8 cellular contexts compared by ENCODE assay signal in the genomic region with DNA sequence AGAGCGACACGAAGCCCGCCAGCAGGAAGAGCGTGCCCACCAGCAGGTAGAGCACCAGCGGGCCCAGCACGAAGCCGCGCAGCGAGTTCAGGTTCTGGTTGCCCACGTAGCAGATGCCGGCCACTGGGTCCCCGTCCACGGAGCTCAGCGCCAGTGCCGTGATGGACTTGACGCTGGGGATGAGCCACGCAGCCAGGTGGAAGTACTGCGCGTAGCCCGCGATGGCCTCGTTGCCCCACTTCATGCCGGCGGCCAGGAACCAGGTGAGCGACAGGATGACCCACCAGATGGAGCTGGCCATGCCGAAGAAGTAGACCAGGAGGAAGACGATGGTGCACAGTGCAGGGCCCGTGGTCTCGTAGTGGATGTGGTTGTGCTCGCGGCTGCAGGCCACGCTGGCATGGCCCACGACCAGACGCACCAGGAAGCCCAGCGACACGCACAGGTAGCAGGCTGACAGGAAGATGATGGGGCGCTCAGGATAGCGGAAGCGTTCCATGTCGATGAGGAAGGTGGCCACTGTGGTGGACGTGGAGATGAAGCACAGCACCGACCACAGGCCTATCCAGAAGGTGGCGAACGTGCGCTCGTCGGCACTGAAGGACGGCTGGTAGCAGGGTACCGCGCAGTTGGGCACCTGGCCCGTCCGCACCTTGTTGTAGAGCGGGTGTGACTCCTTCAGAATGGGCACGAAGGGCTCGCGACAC. TPM values are rescaled to one million over a fixed set of nuclear protein-coding genes. Genes with fewer than 3 reads are reported as not detected.
DNase-seq lines count a peak whose midpoint lies in the region; ATAC-seq and TF ChIP-seq lines count a peak whose summit lies in the region.

No MANE protein-coding gene starts in this region.

- POLR2A ChIA-PET in CD4-positive, alpha-beta memory T cell (lab: Charles Lee; ENCODE audit: partially characterized antibody), result no interaction called here

- no peak for DNase-seq in CD4-positive, alpha-beta memory T cell
- DNase-seq in NCI-H1105 (lab: John Stamatoyannopoulos, UW) (peak; percentile 3), chondrocyte (ENCODE audit: low spot score) (peak; percentile 93), lung (ENCODE audit: low spot score) (peak; percentile 73), tibial artery (peak; percentile 30 to 68), midbrain (lab: John Stamatoyannopoulos, UW) (no peak), NCI-H2029 (lab: John Stamatoyannopoulos, UW) (no peak), NCI-H1930 (lab: John Stamatoyannopoulos, UW) (no peak)

- H3K27ac ChIP-seq in CD4-positive, alpha-beta memory T cell (ENCODE audit: low read depth, low read length), result no peak overlapping the region
- peak overlapping the region in 1 of 2 donors; percentile 86 for H3K27ac ChIP-seq in lung (ENCODE audit: low read depth in 1 of 2, low read length in 1 of 2)
- peak overlapping the region in 1 of 2 donors; percentile 82 for H3K27ac ChIP-seq in tibial artery

- peaks cover 10 to 26% of the 10 kb centered on the region in 2 donors for H3K27me3 Mint-ChIP-seq in CD4-positive, alpha-beta memory T cell
- peaks cover 24% of the 10 kb centered on the region for H3K27me3 Mint-ChIP-seq in chondrocyte (ENCODE audit: low read depth)

- H3K9me3 Mint-ChIP-seq in CD4-positive, alpha-beta memory T cell, result peaks cover 0 to 5% (median 0%) of the 10 kb centered on the region in 8 donors
- H3K9me3 Mint-ChIP-seq in chondrocyte (ENCODE audit: low read depth), result no peaks in the 10 kb centered on the region

- ATAC-seq in lung (ENCODE audit: insufficient read depth, low FRiP score), result no peak

- peaks cover 41% of the 10 kb centered on the region for H3K4me1 ChIP-seq in CD4-positive, alpha-beta memory T cell (ENCODE audit: insufficient read depth, low read length)
- H3K4me1 ChIP-seq in lung (ENCODE audit: control insufficient read depth in 2 of 2, insufficient read depth in 2 of 2, low read length in 2 of 2) (peaks cover 0 to 17% of the 10 kb centered on the region in 2 donors), tibial artery (peaks cover 0 to 25% (median 14%) of the 10 kb centered on the region in 4 donors)

- H3K36me3 Mint-ChIP-seq in CD4-positive, alpha-beta memory T cell, result peaks cover 0 to 5% of the 10 kb centered on the region in 2 donors
- H3K36me3 Mint-ChIP-seq in chondrocyte (ENCODE audit: low read depth), result peaks cover 2% of the 10 kb centered on the region

- intact Hi-C loops in CD4-positive, alpha-beta memory T cell (cut with micrococcal nuclease), result no loop called here
- intact Hi-C loops in tibial artery (cut with DNase I; ENCODE audit: low total_unique reads), result loop anchor here (2.0 to 10.0 kb wide), 4 partner anchors 57 to 257 kb away; a partner anchor contains a TSS

- TF ChIP-seq CTCF in chondrocyte (IDR thresholded peaks at IDR 0.05) (peak; percentile 74), lung (IDR thresholded peaks at IDR 0.05; ENCODE audit: control extremely low read depth, extremely low read depth) (no peak), tibial artery (IDR thresholded peaks at IDR 0.05) (no peak)

- peaks cover 13 to 40% (median 22%) of the 10 kb centered on the region in 4 donors for H3K4me1 Mint-ChIP-seq in CD4-positive, alpha-beta memory T cell
- peaks cover 34% of the 10 kb centered on the region for H3K4me1 Mint-ChIP-seq in chondrocyte (ENCODE audit: low read depth)

- H3K36me3 ChIP-seq in CD4-positive, alpha-beta memory T cell (ENCODE audit: insufficient read depth, low read length), result no peaks in the 10 kb centered on the region
- H3K36me3 ChIP-seq in lung (ENCODE audit: control insufficient read depth in 2 of 2, insufficient read depth in 2 of 2, low read length in 2 of 2), result peaks cover 0 to 14% of the 10 kb centered on the region in 2 donors
- H3K36me3 ChIP-seq in tibial artery, result peaks cover 10 to 13% (median 13%) of the 10 kb centered on the region in 3 donors

- H3K27ac Mint-ChIP-seq in CD4-positive, alpha-beta memory T cell, result peak overlapping the region in 1 of 7 donors; percentile 55
- no peak overlapping the region for H3K27ac Mint-ChIP-seq in chondrocyte (ENCODE audit: unreplicated experiment)

- peaks cover 9% of the 10 kb centered on the region for H3K27me3 ChIP-seq in CD4-positive, alpha-beta memory T cell (ENCODE audit: insufficient read depth, low read length)
- H3K27me3 ChIP-seq in lung (ENCODE audit: control insufficient read depth, insufficient read depth), result no peaks in the 10 kb centered on the region
- no peaks in the 10 kb centered on the region for H3K27me3 ChIP-seq in tibial artery

- H3K4me3 ChIP-seq in CD4-positive, alpha-beta memory T cell (ENCODE audit: low read length in 2 of 2), result peak overlapping the region in 1 of 2 donors; percentile 69
- H3K4me3 ChIP-seq in lung (peak overlapping the region; percentile 69), tibial artery (peak overlapping the region; percentile 80 to 96)

- WGBS in lung, 2 donors, result 62 to 63% methylated on average over 56 of the region's 56 CpGs

- no peaks in the 10 kb centered on the region for H3K9me3 ChIP-seq in CD4-positive, alpha-beta memory T cell (ENCODE audit: control insufficient read depth in 1 of 2, low read length in 2 of 2)
- H3K9me3 ChIP-seq in lung (ENCODE audit: control insufficient read depth in 2 of 2, insufficient read depth in 1 of 2, low read length in 1 of 2) (no peaks in the 10 kb centered on the region), tibial artery (no peaks in the 10 kb centered on the region)

- H3K4me3 Mint-ChIP-seq in CD4-positive, alpha-beta memory T cell, result peak overlapping the region; percentile 59 to 87 (median 79)
- H3K4me3 Mint-ChIP-seq in chondrocyte (ENCODE audit: unreplicated experiment), result peak overlapping the region; percentile 78

- CTCF ChIA-PET in CD4-positive, alpha-beta memory T cell (lab: Charles Lee; ENCODE audit: partially characterized antibody), result interaction anchor here (0.8 kb wide), 1 partner anchor 257 kb away, joined by 3 read pairs; no protein-coding TSS in a partner anchor

RNA-seq across cellular contexts. Expression of a gene that starts 2.1 kb away (rescaled TPM):
- under 1 TPM; 0.33 to 0.38 TPM for total RNA-seq in CD4-positive, alpha-beta memory T cell
- under 1 TPM in 1 of 2 donors, not detected in 1; 0.04 TPM for polyA plus RNA-seq in CD4-positive, alpha-beta memory T cell
- total RNA-seq in chondrocyte (0.63 to 1.1 TPM (median 0.82 TPM) in 3 replicates), lung (10 to 100 TPM; 30.5 to 47.8 TPM)
- 10 to 100 TPM in 1 of 2 donors, 1 to 10 TPM in 1; 9.8 to 10.6 TPM for polyA plus RNA-seq in lung

RNA-seq across cellular contexts. Expression of a gene that starts 56.2 kb away (rescaled TPM):
- 10 to 100 TPM in 1 of 2 experiments, 1 to 10 TPM in 1; 9.7 to 10.5 TPM for total RNA-seq in CD4-positive, alpha-beta memory T cell
- 1 to 10 TPM in 1 of 2 donors, under 1 TPM in 1; 1.00 to 2.3 TPM for polyA plus RNA-seq in CD4-positive, alpha-beta memory T cell
- 17.4 to 25.3 TPM (median 24.7 TPM) in 3 replicates for total RNA-seq in chondrocyte
- 10 to 100 TPM; 11.1 to 25.1 TPM for total RNA-seq in lung
- polyA plus RNA-seq in lung, result 10 to 100 TPM; 11.3 to 14.2 TPM

Comparison
In these comparisons a context has a peak if more than half of its experiments do, and no peak if none do; other contexts are left out.
1. DNase-seq: peak in NCI-H1105 (single experiment), chondrocyte (single experiment), lung (single experiment) and tibial artery (2 of 2); none in CD4-positive, alpha-beta memory T cell (0 of 5), midbrain (single experiment), NCI-H2029 (single experiment) and NCI-H1930 (0 of 2).
2. RNA of a gene that starts 2.1 kb away (total RNA-seq): 30.5 to 47.8 TPM in lung; 0.63 to 1.1 TPM in chondrocyte and 0.33 to 0.38 TPM in CD4-positive, alpha-beta memory T cell; every median in the first group is over 10 times any median in the second.